21 cellular contexts compared by ENCODE assay signal in genomic region chr6:126873791-126874190, GRCh38.
DNase-seq lines count a peak whose midpoint lies in the region; TF ChIP-seq lines count a peak whose summit lies in the region.
"Had no signal": no experiment of that assay in that cellular context is flagged by ENCODE, and none has a peak within 500 bp of the region (broad histone marks: within the 10 kb centered on the region; RNA-seq: fewer than 3 reads in every experiment).

No MANE protein-coding gene starts in this region.

- no peaks in the 10 kb centered on the region for H3K4me1 ChIP-seq in HEK293 (ENCODE audit: control insufficient read depth, insufficient read depth, low read length)
- H3K4me1 ChIP-seq: BE2C, BLaER1 had no signal

- H3K4me1 Mint-ChIP-seq in activated CD4-positive, alpha-beta T cell treated with anti-CD3 and anti-CD28 coated beads, Interleukin-2, amount 10 ng/mL, durations not matched to agents 24 days and 14 days: no peaks in the 10 kb centered on the region
- peaks cover 15% of the 10 kb centered on the region for H3K4me1 Mint-ChIP-seq in nephron
- H3K4me1 Mint-ChIP-seq in activated CD4-positive, alpha-beta memory T cell treated with anti-CD3 and anti-CD28 coated beads, Interleukin-2, amount 10 ng/mL, durations not matched to agents 7 days and 5 days: no peaks in the 10 kb centered on the region
- H3K4me1 Mint-ChIP-seq: CD14-positive monocyte; CD4-positive, alpha-beta memory T cell; CD4-positive, CD25-positive, alpha-beta regulatory T cell; CD8-positive, alpha-beta memory T cell had no signal

- no peaks in the 10 kb centered on the region for H3K9me3 Mint-ChIP-seq in activated CD4-positive, alpha-beta T cell treated with anti-CD3 and anti-CD28 coated beads, Interleukin-2, amount 10 ng/mL, durations not matched to agents 24 days and 14 days
- no peaks in the 10 kb centered on the region for H3K9me3 Mint-ChIP-seq in nephron
- H3K9me3 Mint-ChIP-seq in activated CD4-positive, alpha-beta memory T cell treated with anti-CD3 and anti-CD28 coated beads, Interleukin-2, amount 10 ng/mL, durations not matched to agents 7 days and 5 days: no peaks in the 10 kb centered on the region
- H3K9me3 Mint-ChIP-seq: CD14-positive monocyte; CD4-positive, CD25-positive, alpha-beta regulatory T cell had no signal

- no peak overlapping the region for H3K27ac Mint-ChIP-seq in activated CD4-positive, alpha-beta T cell treated with anti-CD3 and anti-CD28 coated beads, Interleukin-2, amount 10 ng/mL, durations not matched to agents 24 days and 14 days
- peak overlapping the region in 2 of 3 experiments; percentile 48 to 57 for H3K27ac Mint-ChIP-seq in nephron
- H3K27ac Mint-ChIP-seq in activated CD4-positive, alpha-beta memory T cell treated with anti-CD3 and anti-CD28 coated beads, Interleukin-2, amount 10 ng/mL, durations not matched to agents 7 days and 5 days: no peak overlapping the region
- H3K27ac Mint-ChIP-seq: CD14-positive monocyte; CD4-positive, alpha-beta memory T cell; CD4-positive, CD25-positive, alpha-beta regulatory T cell; CD8-positive, alpha-beta memory T cell had no signal

- CTCF ChIA-PET in HEK293 (lab: Yijun Ruan, JAX): no interaction called here
- CTCF ChIA-PET in activated CD4-positive, alpha-beta memory T cell treated with anti-CD3 and anti-CD28 coated beads, Interleukin-2, amount 10 ng/mL, durations not matched to agents 7 days and 5 days (lab: Charles Lee): no interaction called here

- no peak for TF ChIP-seq CTCF in HEK293 (tag by site-specific recombination; IDR thresholded peaks at IDR 0.05)
- no peak for TF ChIP-seq CTCF in nephron (IDR thresholded peaks at IDR 0.05; ENCODE audit: unreplicated experiment in 3 of 3)

- H3K4me3 ChIP-seq in HEK293 (ENCODE audit: low read depth, low read length): no peak overlapping the region
- H3K4me3 ChIP-seq: BLaER1, GM12878 had no signal

- POLR2A ChIA-PET in HEK293 (lab: Yijun Ruan, JAX): no interaction called here
- POLR2A ChIA-PET in activated CD4-positive, alpha-beta memory T cell treated with anti-CD3 and anti-CD28 coated beads, Interleukin-2, amount 10 ng/mL, durations not matched to agents 7 days and 5 days (lab: Charles Lee): no interaction called here

- intact Hi-C loops in activated CD4-positive, alpha-beta T cell treated with anti-CD3 and anti-CD28 coated beads, Interleukin-2, amount 10 ng/mL, durations not matched to agents 24 days and 14 days (cut with micrococcal nuclease): no loop called here

- H3K36me3 ChIP-seq in HEK293 (ENCODE audit: control insufficient read depth in 2 of 2, insufficient read depth in 1 of 2, low read length in 2 of 2): no peaks in the 10 kb centered on the region
- H3K36me3 ChIP-seq: BE2C, BLaER1 had no signal

- H3K4me3 Mint-ChIP-seq in activated CD4-positive, alpha-beta T cell treated with anti-CD3 and anti-CD28 coated beads, Interleukin-2, amount 10 ng/mL, durations not matched to agents 24 days and 14 days: no peak overlapping the region
- no peak overlapping the region for H3K4me3 Mint-ChIP-seq in nephron
- no peak overlapping the region for H3K4me3 Mint-ChIP-seq in activated CD4-positive, alpha-beta memory T cell treated with anti-CD3 and anti-CD28 coated beads, Interleukin-2, amount 10 ng/mL, durations not matched to agents 7 days and 5 days
- H3K4me3 Mint-ChIP-seq: CD14-positive monocyte; CD4-positive, alpha-beta memory T cell; CD4-positive, CD25-positive, alpha-beta regulatory T cell; CD8-positive, alpha-beta memory T cell had no signal

- H3K27ac ChIP-seq in HEK293 (ENCODE audit: extremely low read depth, low read depth, low read length): no peak overlapping the region
- H3K27ac ChIP-seq: 22Rv1, BLaER1 had no signal

- no peaks in the 10 kb centered on the region for H3K36me3 Mint-ChIP-seq in activated CD4-positive, alpha-beta T cell treated with anti-CD3 and anti-CD28 coated beads, Interleukin-2, amount 10 ng/mL, durations not matched to agents 24 days and 14 days (ENCODE audit: low read depth)
- H3K36me3 Mint-ChIP-seq in nephron (ENCODE audit: low read depth): no peaks in the 10 kb centered on the region
- no peaks in the 10 kb centered on the region for H3K36me3 Mint-ChIP-seq in activated CD4-positive, alpha-beta memory T cell treated with anti-CD3 and anti-CD28 coated beads, Interleukin-2, amount 10 ng/mL, durations not matched to agents 7 days and 5 days (ENCODE audit: low read depth)
- H3K36me3 Mint-ChIP-seq: CD14-positive monocyte; CD4-positive, alpha-beta memory T cell; CD4-positive, CD25-positive, alpha-beta regulatory T cell; CD8-positive, alpha-beta memory T cell had no signal

- no peaks in the 10 kb centered on the region for H3K9me3 ChIP-seq in HEK293 (ENCODE audit: control insufficient read depth, insufficient read depth, low read depth, low read length)
- H3K9me3 ChIP-seq: BE2C, BLaER1 had no signal

- H3K27me3 Mint-ChIP-seq in activated CD4-positive, alpha-beta T cell treated with anti-CD3 and anti-CD28 coated beads, Interleukin-2, amount 10 ng/mL, durations not matched to agents 24 days and 14 days: no peaks in the 10 kb centered on the region
- H3K27me3 Mint-ChIP-seq in nephron (ENCODE audit: low read depth): no peaks in the 10 kb centered on the region
- H3K27me3 Mint-ChIP-seq in activated CD4-positive, alpha-beta memory T cell treated with anti-CD3 and anti-CD28 coated beads, Interleukin-2, amount 10 ng/mL, durations not matched to agents 7 days and 5 days: no peaks in the 10 kb centered on the region
- H3K27me3 Mint-ChIP-seq: CD4-positive, CD25-positive, alpha-beta regulatory T cell; CD8-positive, alpha-beta memory T cell had no signal

- DNase-seq in activated CD4-positive, alpha-beta T cell treated with anti-CD3 and anti-CD28 coated beads, Interleukin-2, amount 10 ng/mL, durations not matched to agents 24 days and 14 days: peak; percentile 9
- no peak for DNase-seq in activated CD4-positive, alpha-beta T cell treated with anti-CD3 and anti-CD28 coated beads, Interleukin-2, amount 50 U/mL, for 1 hour
- no peak for DNase-seq in activated CD4-positive, alpha-beta memory T cell treated with anti-CD3 and anti-CD28 coated beads, Interleukin-2, amount 10 ng/mL, durations not matched to agents 7 days and 5 days
- DNase-seq: ACHN; BE2C; C1 segment of cervical spinal cord; CD4-positive, alpha-beta memory T cell; CD4-positive, CD25-positive, alpha-beta regulatory T cell; CD8-positive, alpha-beta memory T cell; COR-L47; DMS 273 treated with DMSO at 0.1 percent for 48 hours; DMS153; DMS79; DND-41; GDM1 had no signal

TF ChIP-seq in HEK293, 187 proteins besides CTCF, POLR2A, EP300 and RAD21:
- peak; percentile 64 for TF ChIP-seq ATF2 (tag by site-specific recombination; IDR thresholded peaks at IDR 0.05; ENCODE audit: low read depth)
- TF ChIP-seq GLI2 (tag by site-specific recombination; IDR thresholded peaks at IDR 0.05; ENCODE audit: borderline replicate concordance, low read depth): no peak
TF ChIP-seq in HEK293: peak in this region for 1.

Comparison
In these comparisons a context has a peak if more than half of its experiments do, and no peak if none do; other contexts are left out.
1. H3K27ac Mint-ChIP-seq: peak in nephron (2 of 3); none in activated CD4-positive, alpha-beta T cell treated with anti-CD3 and anti-CD28 coated beads, Interleukin-2, amount 10 ng/mL, durations not matched to agents 24 days and 14 days (single experiment) and activated CD4-positive, alpha-beta memory T cell treated with anti-CD3 and anti-CD28 coated beads, Interleukin-2, amount 10 ng/mL, durations not matched to agents 7 days and 5 days (single experiment).